Comparison of ENCODE assay signal across 8 cellular contexts in genomic region chr10:86413046-86413728, GRCh38. TPM values are rescaled to one million over a fixed set of nuclear protein-coding genes. Genes with fewer than 3 reads are reported as not detected.
DNase-seq lines count a peak whose midpoint lies in the region; ATAC-seq and TF ChIP-seq lines count a peak whose summit lies in the region.

No MANE protein-coding gene starts in this region.

- 92 to 93% methylated on average over 3 to 5 of the region's 6 CpGs for WGBS in endodermal cell (ENCODE audit: insufficient coverage in 1 of 2, insufficient read length in 1 of 2), 2 experiments

- TF ChIP-seq CTCF in GM10248 (IDR thresholded peaks at IDR 0.05; ENCODE audit: control extremely low read depth, extremely low read depth, low read depth, missing control alignments) (no peak), HL-60 (IDR thresholded peaks at IDR 0.05; ENCODE audit: insufficient read depth, low read length) (no peak), brain microvascular endothelial cell (IDR thresholded peaks at IDR 0.05; ENCODE audit: low read depth, low read length, missing control alignments) (no peak), endodermal cell (conservative IDR thresholded peaks at IDR 0.05) (no peak), omental fat pad (IDR thresholded peaks at IDR 0.05) (no peak)

- H3K4me1 ChIP-seq in endodermal cell (ENCODE audit: control insufficient read depth, insufficient read depth, low read length), result no peaks in the 10 kb centered on the region

- H3K27me3 ChIP-seq in HL-60 (ENCODE audit: insufficient read depth, poor library complexity, severe bottlenecking) (no peaks in the 10 kb centered on the region), brain microvascular endothelial cell (replicated peaks) (no peaks in the 10 kb centered on the region), endodermal cell (ENCODE audit: control insufficient read depth, insufficient read depth, low read length, poor library complexity, severe bottlenecking) (no peaks in the 10 kb centered on the region)

- H3K4me1 Mint-ChIP-seq in endodermal cell, result no peaks in the 10 kb centered on the region

- CTCF ChIA-PET in GM10248 (lab: Yijun Ruan, JAX), result interaction anchor here (7.2 kb wide), 1 partner anchor 13 kb away, joined by 72 read pairs; no protein-coding TSS in a partner anchor

- H3K4me3 Mint-ChIP-seq in endodermal cell, result no peak overlapping the region

- peak; percentile 66 for DNase-seq in GM10248 (ENCODE audit: extremely low spot score)
- no peak for DNase-seq in HL-60 (ENCODE audit: low read depth in 1 of 2, low spot score in 1 of 2)
- DNase-seq in brain microvascular endothelial cell, result peak; percentile 29
- no peak for DNase-seq in endodermal cell
- DNase-seq in omental fat pad (ENCODE audit: low spot score), result no peak
- DNase-seq in OCI-M2 (lab: John Stamatoyannopoulos, UW; ENCODE audit: unreplicated experiment), result no peak
- no peak for DNase-seq in hippocampal formation (lab: John Stamatoyannopoulos, UW)

- no peaks in the 10 kb centered on the region for H3K36me3 Mint-ChIP-seq in endodermal cell (ENCODE audit: low read depth)

- H3K36me3 ChIP-seq in brain microvascular endothelial cell (replicated peaks), result no peaks in the 10 kb centered on the region
- H3K36me3 ChIP-seq in endodermal cell (ENCODE audit: control insufficient read depth, insufficient read depth, low read length), result no peaks in the 10 kb centered on the region

- no peak overlapping the region for H3K4me3 ChIP-seq in HL-60 (replicated peaks; ENCODE audit: insufficient read depth, low read length)
- H3K4me3 ChIP-seq in brain microvascular endothelial cell (ENCODE audit: low read depth, low read length), result no peak overlapping the region
- H3K4me3 ChIP-seq in endodermal cell (ENCODE audit: low read length), result no peak overlapping the region

- peaks cover 8% of the 10 kb centered on the region for H3K9me3 Mint-ChIP-seq in endodermal cell

- H3K27ac ChIP-seq in HL-60 (replicated peaks), result peak overlapping the region; percentile 24
- H3K27ac ChIP-seq in brain microvascular endothelial cell, result no peak overlapping the region
- H3K27ac ChIP-seq in endodermal cell (ENCODE audit: low read depth, low read length), result no peak overlapping the region

- no peaks in the 10 kb centered on the region for H3K27me3 Mint-ChIP-seq in endodermal cell (ENCODE audit: insufficient read depth)

- H3K27ac Mint-ChIP-seq in endodermal cell, result no peak overlapping the region

- POLR2A ChIA-PET in GM10248 (lab: Yijun Ruan, JAX), result no interaction called here

- ATAC-seq in GM21447 (IDR thresholded peaks at IDR 0.05; ENCODE audit: unreplicated experiment), result peak; percentile 72
- no peak for ATAC-seq in omental fat pad (ENCODE audit: low FRiP score)

- H3K9me3 ChIP-seq in endodermal cell (ENCODE audit: control insufficient read depth, low read length), result peaks cover 10% of the 10 kb centered on the region

- H3K9ac ChIP-seq in endodermal cell (ENCODE audit: extremely low read depth, low read length, poor library complexity, severe bottlenecking), result no peak overlapping the region

- in situ Hi-C loops in brain microvascular endothelial cell (cut with HindIII; ENCODE audit: low pct_ligation_motif_present, low sequenced_read_pairs), result no loop called here

RNA-seq across cellular contexts. Expression of gene GRID1, which starts 46.6 kb away (rescaled TPM):
- total RNA-seq in endodermal cell, result under 1 TPM; 0.13 to 0.53 TPM
- 1.1 TPM for polyA plus RNA-seq in endodermal cell (2013, experiment 1 of 2)
- polyA plus RNA-seq in endodermal cell (2013, experiment 2 of 2), result 0.87 TPM
- 1 to 10 TPM; 1.5 to 3.5 (median 2.4) TPM for total RNA-seq in omental fat pad

Comparison
In these comparisons a context has a peak if more than half of its experiments do, and no peak if none do; other contexts are left out.
1. DNase-seq: peak in GM10248 (single experiment) and brain microvascular endothelial cell (single experiment); none in HL-60 (0 of 2), endodermal cell (single experiment), omental fat pad (single experiment), OCI-M2 (single experiment) and hippocampal formation (0 of 2).